Comparison of ENCODE assay signal across 8 cellular contexts in genomic region chr7:129948877-129949291, GRCh38. TPM values are rescaled to one million over a fixed set of nuclear protein-coding genes. Genes with fewer than 3 reads are reported as not detected.
DNase-seq lines count a peak whose midpoint lies in the region; ATAC-seq and TF ChIP-seq lines count a peak whose summit lies in the region.

No MANE protein-coding gene starts in this region.

- ATAC-seq in GM19025 (IDR thresholded peaks at IDR 0.05; ENCODE audit: low read depth, unreplicated experiment) (peak; percentile 53), HG03354 (IDR thresholded peaks at IDR 0.05; ENCODE audit: poor library complexity, severe bottlenecking, unreplicated experiment) (peak; percentile 54)

- H2BK5ac ChIP-seq in mesenchymal stem cell (ENCODE audit: low read depth, low read length, poor library complexity, severe bottlenecking), result no peak overlapping the region

- H3K27me3 ChIP-seq in endocrine pancreas (ENCODE audit: control insufficient read depth, insufficient read depth, low read length) (no peaks in the 10 kb centered on the region), mesenchymal stem cell (ENCODE audit: control insufficient read depth in 1 of 2, insufficient read depth in 1 of 2, low read length in 2 of 2) (no peaks in the 10 kb centered on the region)

- H3K14ac ChIP-seq in mesenchymal stem cell (ENCODE audit: low read length in 2 of 2), result no peak overlapping the region

- H3K4me1 ChIP-seq in endocrine pancreas (ENCODE audit: control insufficient read depth, insufficient read depth, low read length) (peaks cover 7% of the 10 kb centered on the region), mesenchymal stem cell (ENCODE audit: control insufficient read depth, insufficient read depth, low read depth, low read length) (peaks cover 10% of the 10 kb centered on the region)

- peak overlapping the region; percentile 30 for H3K9ac ChIP-seq in endocrine pancreas (ENCODE audit: control insufficient read depth, insufficient read depth, low read length)
- peak overlapping the region; percentile 99 for H3K9ac ChIP-seq in mesenchymal stem cell (ENCODE audit: low read length)

- H4K8ac ChIP-seq in mesenchymal stem cell (ENCODE audit: low read length), result no peak overlapping the region

- H3K9me3 ChIP-seq in endocrine pancreas (ENCODE audit: control insufficient read depth, low read length) (no peaks in the 10 kb centered on the region), mesenchymal stem cell (ENCODE audit: control insufficient read depth, low read length) (no peaks in the 10 kb centered on the region)

- H2BK120ac ChIP-seq in mesenchymal stem cell (ENCODE audit: low read depth, low read length), result no peak overlapping the region

- H4K91ac ChIP-seq in mesenchymal stem cell (ENCODE audit: low read length), result no peak overlapping the region

- no peak for TF ChIP-seq CTCF in AG10803 (conservative IDR thresholded peaks at IDR 0.05; ENCODE audit: low read length)

- H3K4ac ChIP-seq in mesenchymal stem cell (ENCODE audit: low read depth in 1 of 2, low read length in 2 of 2), result peak overlapping the region in 1 of 2 experiments; percentile 49

- H2BK15ac ChIP-seq in mesenchymal stem cell (ENCODE audit: low read depth, poor library complexity, severe bottlenecking), result no peak overlapping the region

- H3K36me3 ChIP-seq in endocrine pancreas (ENCODE audit: control insufficient read depth, insufficient read depth, low read length), result no peaks in the 10 kb centered on the region
- peaks cover 0 to 11% of the 10 kb centered on the region in 2 experiments for H3K36me3 ChIP-seq in mesenchymal stem cell (ENCODE audit: control insufficient read depth in 1 of 2, insufficient read depth in 2 of 2, low read depth in 1 of 2, low read length in 2 of 2)

- H3K4me2 ChIP-seq in mesenchymal stem cell (ENCODE audit: low read length, poor library complexity, severe bottlenecking), result peak overlapping the region; percentile 85

- H3K23ac ChIP-seq in mesenchymal stem cell (ENCODE audit: low read length in 2 of 2), result no peak overlapping the region

- peak overlapping the region; percentile 39 for H2AK5ac ChIP-seq in mesenchymal stem cell (ENCODE audit: low read length, severe bottlenecking)

- WGBS in mesenchymal stem cell, result under 1% methylated on average over 10 of the region's 10 CpGs

- no peak overlapping the region for H2AFZ ChIP-seq in mesenchymal stem cell (ENCODE audit: low read depth, low read length)

- DNase-seq in AG10803 (ENCODE audit: low read depth), result peak; percentile 78
- peak; percentile 99 for DNase-seq in NCI-H69 (lab: John Stamatoyannopoulos, UW)
- peak; percentile 85 for DNase-seq in activated CD8-positive, alpha-beta memory T cell treated with anti-CD3 and anti-CD28 coated beads for 24 hours
- peak; percentile 96 for DNase-seq in mesenchymal stem cell
- DNase-seq in stimulated activated CD8-positive, alpha-beta memory T cell treated with anti-CD3 and anti-CD28 coated beads, Interleukin-12 subunit alpha, Interleukin-12 subunit beta, amount 100 ng/mL, for 24 hours (ENCODE audit: extremely low read depth), result peak; percentile 48

- peak overlapping the region; percentile 54 to 77 for H3K18ac ChIP-seq in mesenchymal stem cell (ENCODE audit: low read depth in 1 of 2, low read length in 2 of 2)

- peak overlapping the region; percentile 95 for H3K27ac ChIP-seq in mesenchymal stem cell (ENCODE audit: low read length, poor library complexity, severe bottlenecking)

- peak overlapping the region; percentile 92 for H3K4me3 ChIP-seq in AG10803 (ENCODE audit: low read length)
- peak overlapping the region; percentile 98 for H3K4me3 ChIP-seq in endocrine pancreas (ENCODE audit: control insufficient read depth, insufficient read depth, low read length)
- peak overlapping the region in 1 of 2 experiments; percentile 97 for H3K4me3 ChIP-seq in mesenchymal stem cell (ENCODE audit: insufficient read depth in 1 of 2, low read depth in 1 of 2, low read length in 2 of 2)

- no peak overlapping the region for H2BK12ac ChIP-seq in mesenchymal stem cell (ENCODE audit: low read length in 2 of 2)

- no peaks in the 10 kb centered on the region for H3K79me1 ChIP-seq in mesenchymal stem cell (replicated peaks; ENCODE audit: low read length, poor library complexity, severe bottlenecking)

RNA-seq across cellular contexts. Expression of gene UBE2H, which starts 3.9 kb away (rescaled TPM):
- 81.2 TPM for polyA plus RNA-seq in mesenchymal stem cell (2013, experiment 1 of 2)
- 91.4 TPM for polyA plus RNA-seq in mesenchymal stem cell (2013, experiment 2 of 2)

Comparison
In these comparisons a context has a peak if more than half of its experiments do, and no peak if none do; other contexts are left out.
1. DNase-seq: peak in every context shown above with its lines; median percentile 99 in NCI-H69; 96 in mesenchymal stem cell; 85 in activated CD8-positive, alpha-beta memory T cell treated with anti-CD3 and anti-CD28 coated beads for 24 hours; 78 in AG10803; 48 in stimulated activated CD8-positive, alpha-beta memory T cell treated with anti-CD3 and anti-CD28 coated beads, Interleukin-12 subunit alpha, Interleukin-12 subunit beta, amount 100 ng/mL, for 24 hours.